Comparison of ENCODE assay signal across 8 cellular contexts in the genomic region with DNA sequence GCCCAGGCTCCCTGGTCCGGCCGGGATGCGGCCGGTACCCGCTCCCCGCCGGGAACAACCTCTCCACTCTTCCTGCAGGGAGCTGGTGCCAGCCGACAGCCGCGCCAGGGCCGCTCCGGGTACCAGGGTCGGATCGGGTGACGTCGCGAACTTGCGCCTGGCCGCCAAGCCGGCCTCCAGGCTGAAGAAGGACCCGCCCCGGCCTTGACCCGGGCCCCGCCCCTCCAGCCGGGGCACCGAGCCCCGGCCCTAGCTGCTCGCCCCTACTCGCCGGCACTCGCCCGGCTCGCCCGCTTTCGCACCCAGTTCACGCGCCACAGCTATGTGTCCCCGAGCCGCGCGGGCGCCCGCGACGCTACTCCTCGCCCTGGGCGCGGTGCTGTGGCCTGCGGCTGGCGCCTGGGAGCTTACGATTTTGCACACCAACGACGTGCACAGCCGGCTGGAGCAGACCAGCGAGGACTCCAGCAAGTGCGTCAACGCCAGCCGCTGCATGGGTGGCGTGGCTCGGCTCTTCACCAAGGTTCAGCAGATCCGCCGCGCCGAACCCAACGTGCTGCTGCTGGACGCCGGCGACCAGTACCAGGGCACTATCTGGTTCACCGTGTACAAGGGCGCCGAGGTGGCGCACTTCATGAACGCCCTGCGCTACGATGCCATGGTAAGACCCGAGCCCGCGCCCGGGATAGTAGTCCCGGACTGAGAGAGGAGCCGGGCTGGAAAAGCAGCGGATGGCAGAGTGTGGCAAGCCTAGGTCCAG. TPM values are rescaled to one million over a fixed set of nuclear protein-coding genes. Genes with fewer than 3 reads are reported as not detected.
DNase-seq lines count a peak whose midpoint lies in the region; ATAC-seq lines count a peak whose summit lies in the region.

A gene (plus strand): TSS at position 266 of the 760 bp plus-strand sequence. CDS start 57 bp downstream, at position 323.

- H3K36me3 Mint-ChIP-seq in activated naive CD4-positive, alpha-beta T cell treated with anti-CD3 and anti-CD28 coated beads, Interleukin-2, amount 50 U/mL, for 72 hours, result peaks cover 11 to 22% of the 10 kb centered on the region in 2 donors

- no peaks in the 10 kb centered on the region for H3K9me3 Mint-ChIP-seq in activated naive CD4-positive, alpha-beta T cell treated with anti-CD3 and anti-CD28 coated beads, Interleukin-2, amount 50 U/mL, for 72 hours

- peak; percentile 11 to 14 for DNase-seq in activated CD4-positive, alpha-beta T cell treated with anti-CD3 and anti-CD28 coated beads for 4 hours
- DNase-seq in activated CD4-positive, alpha-beta T cell treated with anti-CD3 and anti-CD28 coated beads, Interleukin-2, amount 50 U/mL, for 1 hour, result no peak
- DNase-seq in NCI-H460 (ENCODE audit: extremely low read depth, low read depth) (peak; percentile 52), germinal center (ENCODE audit: low spot score) (peak; percentile 42), nucleus accumbens (lab: John Stamatoyannopoulos, UW) (peak in 47 of 56 donors; percentile 16 to 77 (median 49)), NCI-H2196 treated with DMSO at 0.1 percent for 48 hours (lab: John Stamatoyannopoulos, UW; ENCODE audit: unreplicated experiment) (no peak)
- peak in 1 of 2 donors; percentile 36 for DNase-seq in activated naive CD4-positive, alpha-beta T cell treated with anti-CD3 and anti-CD28 coated beads, Interleukin-2, amount 50 U/mL, for 72 hours (ENCODE audit: low spot score in 2 of 2)

- H3K27ac Mint-ChIP-seq in activated naive CD4-positive, alpha-beta T cell treated with anti-CD3 and anti-CD28 coated beads, Interleukin-2, amount 50 U/mL, for 72 hours, result peak within 1 kb of the TSS in 1 of 2 donors; percentile 90

- ATAC-seq in HG02678 (IDR thresholded peaks at IDR 0.05; ENCODE audit: unreplicated experiment), result peak; percentile 82
- ATAC-seq in activated naive CD4-positive, alpha-beta T cell treated with anti-CD3 and anti-CD28 coated beads, Interleukin-2, amount 50 U/mL, for 72 hours, result peak; percentile 68 to 75

RNA-seq across cellular contexts. Expression of the gene that starts here (rescaled TPM):
- total RNA-seq in NCI-H460 (2014; rRNA removed; shearing (Covaris generic)), result 62.1 and 70.0 TPM in 2 replicates
- polyA plus RNA-seq in NCI-H460 (2014; cell fraction: nucleus; rRNA removed), result 13.1 and 22.2 TPM in 2 replicates
- total RNA-seq in activated naive CD4-positive, alpha-beta T cell treated with anti-CD3 and anti-CD28 coated beads, Interleukin-2, amount 50 U/mL, for 72 hours, result under 1 TPM; 0.93 to 0.97 TPM

Comparison
In these comparisons a context has a peak if more than half of its experiments do, and no peak if none do; other contexts are left out.
1. RNA of the gene that starts here (total RNA-seq): 62.1 to 70.0 TPM in NCI-H460; 0.93 to 0.97 TPM in activated naive CD4-positive, alpha-beta T cell treated with anti-CD3 and anti-CD28 coated beads, Interleukin-2, amount 50 U/mL, for 72 hours; every median in the first group is over 10 times any median in the second.
2. DNase-seq: peak in activated CD4-positive, alpha-beta T cell treated with anti-CD3 and anti-CD28 coated beads for 4 hours (2 of 2), NCI-H460 (single experiment), germinal center (single experiment) and nucleus accumbens (47 of 56); none in activated CD4-positive, alpha-beta T cell treated with anti-CD3 and anti-CD28 coated beads, Interleukin-2, amount 50 U/mL, for 1 hour (single experiment) and NCI-H2196 treated with DMSO at 0.1 percent for 48 hours (single experiment).
3. Peak in ATAC-seq in activated naive CD4-positive, alpha-beta T cell treated with anti-CD3 and anti-CD28 coated beads, Interleukin-2, amount 50 U/mL, for 72 hours; RNA of the gene not detected or under 1 TPM.